1 cellular context compared by ENCODE assay signal in the genomic region with DNA sequence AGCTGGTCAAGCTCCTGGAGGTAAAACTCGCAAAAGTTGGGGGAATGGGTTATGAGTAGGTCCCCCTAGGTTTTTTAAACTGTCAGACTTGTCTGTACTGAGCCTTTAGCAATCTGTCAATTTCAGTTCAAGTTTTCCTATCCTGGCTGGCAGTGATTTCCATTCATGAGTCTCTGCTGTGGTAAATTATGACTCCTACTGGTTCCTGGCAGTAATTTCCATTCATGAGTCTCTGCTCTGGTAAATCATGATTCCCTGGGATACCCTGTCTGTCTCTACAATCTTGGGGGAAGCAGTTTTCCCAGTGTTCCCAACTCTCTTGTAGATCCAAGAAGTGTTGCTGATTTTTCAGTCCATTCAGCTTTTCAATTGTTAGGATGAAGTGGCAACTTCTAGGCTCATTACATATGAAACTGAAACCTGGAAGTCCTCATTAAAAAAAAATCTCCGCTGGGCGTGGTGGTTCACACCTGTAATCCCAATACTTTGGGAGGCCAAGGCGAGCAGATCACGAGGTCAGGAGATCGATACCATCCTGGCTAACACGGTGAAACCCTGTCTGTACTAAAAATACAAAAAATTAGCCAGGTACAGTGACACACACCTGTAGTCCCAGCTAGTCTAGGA.
TF ChIP-seq lines count a peak whose summit lies in the region.

No MANE protein-coding gene starts in this region.

TF ChIP-seq in GM12878, 131 proteins besides CTCF, POLR2A, EP300 and RAD21 (continued from another document):
- TF ChIP-seq POLR2AphosphoS5 (IDR thresholded peaks at IDR 0.05; ENCODE audit: low read length), result no peak
- TF ChIP-seq BCL11A (IDR thresholded peaks at IDR 0.05; ENCODE audit: low read depth, low read length), result no peak
- TF ChIP-seq TCF12 (IDR thresholded peaks at IDR 0.05; ENCODE audit: low read depth, low read length), result no peak
